Comparison of ENCODE assay signal across 23 cellular contexts in genomic region chr7:140439359-140439758, GRCh38. TPM values are rescaled to one million over a fixed set of nuclear protein-coding genes. Genes with fewer than 3 reads are reported as not detected.
DNase-seq lines count a peak whose midpoint lies in the region; ATAC-seq and TF ChIP-seq lines count a peak whose summit lies in the region.
"Had no signal": no experiment of that assay in that cellular context is flagged by ENCODE, and none has a peak within 500 bp of the region (broad histone marks: within the 10 kb centered on the region; RNA-seq: fewer than 3 reads in every experiment).

No MANE protein-coding gene starts in this region.

- H3K36me3 Mint-ChIP-seq in activated CD4-positive, alpha-beta T cell treated with anti-CD3 and anti-CD28 coated beads, Interleukin-2, amount 10 ng/mL, durations not matched to agents 24 days and 14 days (ENCODE audit: low read depth) = no peaks in the 10 kb centered on the region

- H3K4me3 ChIP-seq in mucosa of descending colon (no peak overlapping the region), right atrium auricular region (no peak overlapping the region)
- H3K4me3 ChIP-seq: esophagus squamous epithelium, left lung, tibial artery had no signal

- no peaks in the 10 kb centered on the region for H3K27me3 Mint-ChIP-seq in activated CD4-positive, alpha-beta T cell treated with anti-CD3 and anti-CD28 coated beads, Interleukin-2, amount 10 ng/mL, durations not matched to agents 24 days and 14 days

- TF ChIP-seq CTCF in mucosa of descending colon (IDR thresholded peaks at IDR 0.05) (no peak), right atrium auricular region (IDR thresholded peaks at IDR 0.05) (no peak)

- intact Hi-C loops in activated CD4-positive, alpha-beta T cell treated with anti-CD3 and anti-CD28 coated beads, Interleukin-2, amount 10 ng/mL, durations not matched to agents 24 days and 14 days (cut with micrococcal nuclease) = loop anchor here (1.0 kb wide), 1 partner anchor 37 kb away; no protein-coding TSS in a partner anchor
- intact Hi-C loops in mucosa of descending colon (cut with DNase I, micrococcal nuclease) = no loop called here

- peaks cover 10% of the 10 kb centered on the region for H3K4me1 ChIP-seq in mucosa of descending colon (ENCODE audit: low read depth)
- no peaks in the 10 kb centered on the region for H3K4me1 ChIP-seq in right atrium auricular region
- H3K4me1 ChIP-seq: esophagus squamous epithelium, left lung, tibial artery had no signal

- no peaks in the 10 kb centered on the region for H3K9me3 Mint-ChIP-seq in activated CD4-positive, alpha-beta T cell treated with anti-CD3 and anti-CD28 coated beads, Interleukin-2, amount 10 ng/mL, durations not matched to agents 24 days and 14 days

- H3K4me3 Mint-ChIP-seq in activated CD4-positive, alpha-beta T cell treated with anti-CD3 and anti-CD28 coated beads, Interleukin-2, amount 10 ng/mL, durations not matched to agents 24 days and 14 days = no peak overlapping the region

- no peak for DNase-seq in activated CD4-positive, alpha-beta T cell treated with anti-CD3 and anti-CD28 coated beads, Interleukin-2, amount 10 ng/mL, durations not matched to agents 24 days and 14 days
- no peak for DNase-seq in activated CD4-positive, alpha-beta T cell treated with anti-CD3 and anti-CD28 coated beads for 4 hours
- DNase-seq in mucosa of descending colon (no peak), NCI-H2081 treated with DMSO at 0.1 percent for 48 hours (lab: John Stamatoyannopoulos, UW) (no peak), NCI-H2227 treated with DMSO at 0.1 percent for 48 hours (lab: John Stamatoyannopoulos, UW) (no peak), right atrium auricular region (ENCODE audit: low spot score) (no peak)
- DNase-seq: C1 segment of cervical spinal cord; DMS 273 treated with DMSO at 0.1 percent for 48 hours; effector memory CD4-positive, alpha-beta T cell; esophagus squamous epithelium; GF-D8; left lung; NCI-H1092 treated with DMSO at 0.1 percent for 48 hours; SIG-M5; tibial artery had no signal

- H3K27me3 ChIP-seq in right atrium auricular region = no peaks in the 10 kb centered on the region

- H3K9me3 ChIP-seq in mucosa of descending colon (no peaks in the 10 kb centered on the region), right atrium auricular region (no peaks in the 10 kb centered on the region)
- H3K9me3 ChIP-seq: esophagus squamous epithelium, left lung, neutrophil, tibial artery had no signal

- peaks cover 14% of the 10 kb centered on the region for H3K4me1 Mint-ChIP-seq in activated CD4-positive, alpha-beta T cell treated with anti-CD3 and anti-CD28 coated beads, Interleukin-2, amount 10 ng/mL, durations not matched to agents 24 days and 14 days

- H3K27ac Mint-ChIP-seq in activated CD4-positive, alpha-beta T cell treated with anti-CD3 and anti-CD28 coated beads, Interleukin-2, amount 10 ng/mL, durations not matched to agents 24 days and 14 days = peak overlapping the region; percentile 84

- H3K27ac ChIP-seq in right atrium auricular region = no peak overlapping the region
- H3K27ac ChIP-seq: esophagus squamous epithelium, left lung, neutrophil, tibial artery, VCaP had no signal

- H3K36me3 ChIP-seq in mucosa of descending colon (ENCODE audit: low read depth) (no peaks in the 10 kb centered on the region), right atrium auricular region (no peaks in the 10 kb centered on the region)
- H3K36me3 ChIP-seq: esophagus squamous epithelium, left lung, neutrophil, tibial artery had no signal

- ATAC-seq in GM19023 (IDR thresholded peaks at IDR 0.05; ENCODE audit: unreplicated experiment) = peak; percentile 90
- peak; percentile 66 for ATAC-seq in HG02885 (IDR thresholded peaks at IDR 0.05; ENCODE audit: poor library complexity, unreplicated experiment)
- peak; percentile 79 for ATAC-seq in mucosa of descending colon
- ATAC-seq: left lung had no signal

RNA-seq across cellular contexts. Expression of gene RAB19, which starts 35.5 kb away (rescaled TPM):
- total RNA-seq in activated CD4-positive, alpha-beta T cell treated with anti-CD3 and anti-CD28 coated beads, Interleukin-2, amount 10 ng/mL, durations not matched to agents 24 days and 14 days = 23.0 and 24.4 TPM in 2 replicates
- 10 to 100 TPM in 2 of 3 donors, 1 to 10 TPM in 1; 7.3 to 22.0 (median 21.5) TPM for total RNA-seq in mucosa of descending colon
- not detected for total RNA-seq in right atrium auricular region
- total RNA-seq: A673, aorta, glomerular endothelial cell, OCI-LY7 had no signal

RNA-seq across cellular contexts. Expression of gene MKRN1, which starts 39.9 kb away (rescaled TPM):
- 59.7 and 67.5 TPM in 2 replicates for total RNA-seq in activated CD4-positive, alpha-beta T cell treated with anti-CD3 and anti-CD28 coated beads, Interleukin-2, amount 10 ng/mL, durations not matched to agents 24 days and 14 days
- total RNA-seq in mucosa of descending colon (100 to 1,000 TPM; 169 to 263 (median 188) TPM), right atrium auricular region (10 to 100 TPM; 65.9 to 67.2 TPM)

RNA-seq across cellular contexts. Expression of gene SLC37A3, which starts 41.0 kb away (rescaled TPM):
- 162 and 167 TPM in 2 replicates for total RNA-seq in activated CD4-positive, alpha-beta T cell treated with anti-CD3 and anti-CD28 coated beads, Interleukin-2, amount 10 ng/mL, durations not matched to agents 24 days and 14 days
- total RNA-seq in mucosa of descending colon = 10 to 100 TPM; 49.0 to 68.6 (median 55.8) TPM
- total RNA-seq in right atrium auricular region = 10 to 100 TPM; 20.1 to 26.6 TPM

Comparison
In these comparisons a context has a peak if more than half of its experiments do, and no peak if none do; other contexts are left out.
1. RNA of gene RAB19, which starts 35.5 kb away (total RNA-seq): 23.0 to 24.4 TPM in activated CD4-positive, alpha-beta T cell treated with anti-CD3 and anti-CD28 coated beads, Interleukin-2, amount 10 ng/mL, durations not matched to agents 24 days and 14 days and 7.3 to 22.0 TPM in mucosa of descending colon; not detected in right atrium auricular region; every median in the first group is over 4 times any median in the second.
2. Peak in every context shown above with its lines, with median percentiles within 50 percentile points of each other: ATAC-seq.